ENCODE assay signal across 8 cellular contexts in the genomic region with DNA sequence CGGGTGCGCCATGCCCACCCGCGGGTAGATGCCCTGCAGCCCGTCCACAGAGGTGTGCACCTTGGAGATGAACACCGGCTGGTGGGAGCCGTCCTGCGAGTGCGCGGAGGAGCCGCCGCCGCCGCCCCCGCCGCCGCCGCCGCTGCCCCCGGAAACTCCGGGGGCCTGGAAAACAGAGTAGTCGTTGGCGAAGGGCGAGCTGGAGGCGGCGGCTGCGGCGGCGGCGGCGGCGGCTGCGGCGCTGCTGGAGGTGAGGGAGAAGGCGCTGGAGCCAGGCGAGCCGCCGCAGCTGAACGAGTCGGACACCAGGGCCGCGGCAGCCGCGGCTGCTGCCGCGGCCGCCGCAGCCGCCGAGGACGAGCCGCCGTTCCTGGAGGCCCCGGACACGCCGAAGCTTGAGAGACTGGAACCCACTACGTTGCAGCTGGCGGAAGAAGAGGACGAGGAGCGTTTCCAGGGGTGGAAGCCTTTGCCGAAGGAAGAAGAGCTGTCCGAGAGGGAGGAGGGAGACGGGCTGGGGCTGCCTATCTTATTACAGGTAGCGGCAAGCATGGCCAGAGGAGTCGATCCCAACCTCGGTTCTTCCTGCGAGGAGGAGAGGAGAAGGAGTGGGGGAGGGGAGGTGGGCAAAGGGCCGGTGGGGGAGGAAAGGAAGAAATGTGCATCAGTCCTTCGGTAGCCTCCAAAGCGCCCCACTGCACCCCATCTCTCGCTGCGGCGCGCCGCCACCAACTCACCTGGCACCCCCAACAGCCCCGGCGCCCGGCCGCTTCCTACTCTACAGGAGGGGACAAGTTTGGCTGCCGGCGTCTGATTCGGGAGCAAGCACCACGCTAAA. TPM values are rescaled to one million over a fixed set of nuclear protein-coding genes. Genes with fewer than 3 reads are reported as not detected.
A peak's percentile ranks its signal among the peaks of the same experiment; 100 is the strongest.
DNase-seq lines count a peak whose midpoint lies in the region; ATAC-seq and TF ChIP-seq lines count a peak whose summit lies in the region.

No MANE protein-coding gene starts in this region.

- peaks cover 11% of the 10 kb centered on the region for H3K9me3 Mint-ChIP-seq in activated T-cell treated with anti-CD3 and anti-CD28 coated beads, Interleukin-2, amount 50 U/mL, for 24 hours

- peaks cover 94% of the 10 kb centered on the region for H3K27me3 ChIP-seq in skeletal muscle satellite cell (ENCODE audit: control insufficient read depth, insufficient read depth, low read length)

- peak overlapping the region; percentile 70 for H3K4me3 Mint-ChIP-seq in activated T-cell treated with anti-CD3 and anti-CD28 coated beads, Interleukin-2, amount 50 U/mL, for 24 hours

- peak; percentile 17 for ATAC-seq in SK-N-SH treated with all-trans-retinoic acid at 6 μM for 48 hours
- no peak for ATAC-seq in GM19035 (IDR thresholded peaks at IDR 0.05; ENCODE audit: unreplicated experiment)

- H3K36me3 Mint-ChIP-seq in activated T-cell treated with anti-CD3 and anti-CD28 coated beads, Interleukin-2, amount 50 U/mL, for 24 hours (ENCODE audit: low read depth), result peaks cover 2% of the 10 kb centered on the region

- peak overlapping the region; percentile 58 for H3K4me3 ChIP-seq in skeletal muscle satellite cell (ENCODE audit: low read length)

- H3K27me3 Mint-ChIP-seq in activated T-cell treated with anti-CD3 and anti-CD28 coated beads, Interleukin-2, amount 50 U/mL, for 24 hours, result peaks cover 85% of the 10 kb centered on the region

- peak overlapping the region; percentile 78 for H3K4me2 ChIP-seq in skeletal muscle satellite cell (ENCODE audit: low read length)

- peaks cover 25% of the 10 kb centered on the region for H3K4me1 Mint-ChIP-seq in activated T-cell treated with anti-CD3 and anti-CD28 coated beads, Interleukin-2, amount 50 U/mL, for 24 hours (ENCODE audit: low read depth)

- no peak for DNase-seq in activated T-cell treated with anti-CD3 and anti-CD28 coated beads, Interleukin-2, amount 50 U/mL, for 24 hours
- DNase-seq in activated T-cell treated with anti-CD3 and anti-CD28 coated beads for 4 hours, result no peak
- DNase-seq in germinal center (ENCODE audit: low spot score), result peak; percentile 3
- no peak for DNase-seq in activated CD4-positive, CD25-positive, alpha-beta regulatory T cell treated with anti-CD3 and anti-CD28 coated beads, Interleukin-2, amount 50 U/mL, for 72 hours
- DNase-seq in NCI-H446 (lab: John Stamatoyannopoulos, UW), result no peak

- no peaks in the 10 kb centered on the region for H3K36me3 ChIP-seq in skeletal muscle satellite cell (ENCODE audit: insufficient read depth, low read length)

- no peaks in the 10 kb centered on the region for H3K4me1 ChIP-seq in skeletal muscle satellite cell (ENCODE audit: control insufficient read depth, insufficient read depth, low read length)

- H3K9me3 ChIP-seq in skeletal muscle satellite cell (replicated peaks; ENCODE audit: low read length), result no peaks in the 10 kb centered on the region

- no peak overlapping the region for H3K9ac ChIP-seq in skeletal muscle satellite cell (ENCODE audit: low read depth, low read length)

- H3K27ac Mint-ChIP-seq in activated T-cell treated with anti-CD3 and anti-CD28 coated beads, Interleukin-2, amount 50 U/mL, for 24 hours, result peak overlapping the region; percentile 37

TF ChIP-seq in SK-N-SH treated with all-trans-retinoic acid at 6 μM for 48 hours, 23 proteins besides CTCF, POLR2A, EP300 and RAD21:
- TF ChIP-seq ZNF8 (CRISPR knock-in tag; IDR thresholded peaks at IDR 0.05) (no peak), RARB (CRISPR knock-in tag; IDR thresholded peaks at IDR 0.05) (no peak), ZFP3 (CRISPR knock-in tag; IDR thresholded peaks at IDR 0.05) (no peak), ZNF70 (CRISPR knock-in tag; IDR thresholded peaks at IDR 0.05) (no peak), TCF4 (CRISPR knock-in tag; IDR thresholded peaks at IDR 0.05; ENCODE audit: borderline replicate concordance) (no peak), ZNF565 (CRISPR knock-in tag; conservative IDR thresholded peaks at IDR 0.05; ENCODE audit: low read depth) (no peak), ZC3H10 (CRISPR knock-in tag; IDR thresholded peaks at IDR 0.05) (no peak), BACH2 (CRISPR knock-in tag; IDR thresholded peaks at IDR 0.05; ENCODE audit: borderline replicate concordance) (no peak), TOX (CRISPR knock-in tag; IDR thresholded peaks at IDR 0.05; ENCODE audit: borderline replicate concordance) (no peak)
- TF ChIP-seq, protein P1, sequence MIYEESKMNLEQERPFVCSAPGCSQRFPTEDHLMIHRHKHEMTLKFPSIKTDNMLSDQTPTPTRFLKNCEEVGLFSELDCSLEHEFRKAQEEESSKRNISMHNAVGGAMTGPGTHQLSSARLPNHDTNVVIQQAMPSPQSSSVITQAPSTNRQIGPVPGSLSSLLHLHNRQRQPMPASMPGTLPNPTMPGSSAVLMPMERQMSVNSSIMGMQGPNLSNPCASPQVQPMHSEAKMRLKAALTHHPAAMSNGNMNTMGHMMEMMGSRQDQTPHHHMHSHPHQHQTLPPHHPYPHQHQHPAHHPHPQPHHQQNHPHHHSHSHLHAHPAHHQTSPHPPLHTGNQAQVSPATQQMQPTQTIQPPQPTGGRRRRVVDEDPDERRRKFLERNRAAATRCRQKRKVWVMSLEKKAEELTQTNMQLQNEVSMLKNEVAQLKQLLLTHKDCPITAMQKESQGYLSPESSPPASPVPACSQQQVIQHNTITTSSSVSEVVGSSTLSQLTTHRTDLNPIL (CRISPR knock-in tag; IDR thresholded peaks at IDR 0.05; ENCODE audit: low read depth), result no peak
- TF ChIP-seq, protein P2, sequence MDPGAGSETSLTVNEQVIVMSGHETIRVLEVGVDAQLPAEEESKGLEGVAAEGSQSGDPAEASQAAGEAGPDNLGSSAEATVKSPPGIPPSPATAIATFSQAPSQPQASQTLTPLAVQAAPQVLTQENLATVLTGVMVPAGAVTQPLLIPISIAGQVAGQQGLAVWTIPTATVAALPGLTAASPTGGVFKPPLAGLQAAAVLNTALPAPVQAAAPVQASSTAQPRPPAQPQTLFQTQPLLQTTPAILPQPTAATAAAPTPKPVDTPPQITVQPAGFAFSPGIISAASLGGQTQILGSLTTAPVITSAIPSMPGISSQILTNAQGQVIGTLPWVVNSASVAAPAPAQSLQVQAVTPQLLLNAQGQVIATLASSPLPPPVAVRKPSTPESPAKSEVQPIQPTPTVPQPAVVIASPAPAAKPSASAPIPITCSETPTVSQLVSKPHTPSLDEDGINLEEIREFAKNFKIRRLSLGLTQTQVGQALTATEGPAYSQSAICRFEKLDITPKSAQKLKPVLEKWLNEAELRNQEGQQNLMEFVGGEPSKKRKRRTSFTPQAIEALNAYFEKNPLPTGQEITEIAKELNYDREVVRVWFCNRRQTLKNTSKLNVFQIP (CRISPR knock-in tag; IDR thresholded peaks at IDR 0.05; ENCODE audit: borderline replicate concordance, low read depth), result no peak
- TF ChIP-seq, protein P3, sequence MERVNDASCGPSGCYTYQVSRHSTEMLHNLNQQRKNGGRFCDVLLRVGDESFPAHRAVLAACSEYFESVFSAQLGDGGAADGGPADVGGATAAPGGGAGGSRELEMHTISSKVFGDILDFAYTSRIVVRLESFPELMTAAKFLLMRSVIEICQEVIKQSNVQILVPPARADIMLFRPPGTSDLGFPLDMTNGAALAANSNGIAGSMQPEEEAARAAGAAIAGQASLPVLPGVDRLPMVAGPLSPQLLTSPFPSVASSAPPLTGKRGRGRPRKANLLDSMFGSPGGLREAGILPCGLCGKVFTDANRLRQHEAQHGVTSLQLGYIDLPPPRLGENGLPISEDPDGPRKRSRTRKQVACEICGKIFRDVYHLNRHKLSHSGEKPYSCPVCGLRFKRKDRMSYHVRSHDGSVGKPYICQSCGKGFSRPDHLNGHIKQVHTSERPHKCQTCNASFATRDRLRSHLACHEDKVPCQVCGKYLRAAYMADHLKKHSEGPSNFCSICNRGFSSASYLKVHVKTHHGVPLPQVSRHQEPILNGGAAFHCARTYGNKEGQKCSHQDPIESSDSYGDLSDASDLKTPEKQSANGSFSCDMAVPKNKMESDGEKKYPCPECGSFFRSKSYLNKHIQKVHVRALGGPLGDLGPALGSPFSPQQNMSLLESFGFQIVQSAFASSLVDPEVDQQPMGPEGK (CRISPR knock-in tag; IDR thresholded peaks at IDR 0.05; ENCODE audit: borderline replicate concordance), result no peak
- TF ChIP-seq, protein P4, sequence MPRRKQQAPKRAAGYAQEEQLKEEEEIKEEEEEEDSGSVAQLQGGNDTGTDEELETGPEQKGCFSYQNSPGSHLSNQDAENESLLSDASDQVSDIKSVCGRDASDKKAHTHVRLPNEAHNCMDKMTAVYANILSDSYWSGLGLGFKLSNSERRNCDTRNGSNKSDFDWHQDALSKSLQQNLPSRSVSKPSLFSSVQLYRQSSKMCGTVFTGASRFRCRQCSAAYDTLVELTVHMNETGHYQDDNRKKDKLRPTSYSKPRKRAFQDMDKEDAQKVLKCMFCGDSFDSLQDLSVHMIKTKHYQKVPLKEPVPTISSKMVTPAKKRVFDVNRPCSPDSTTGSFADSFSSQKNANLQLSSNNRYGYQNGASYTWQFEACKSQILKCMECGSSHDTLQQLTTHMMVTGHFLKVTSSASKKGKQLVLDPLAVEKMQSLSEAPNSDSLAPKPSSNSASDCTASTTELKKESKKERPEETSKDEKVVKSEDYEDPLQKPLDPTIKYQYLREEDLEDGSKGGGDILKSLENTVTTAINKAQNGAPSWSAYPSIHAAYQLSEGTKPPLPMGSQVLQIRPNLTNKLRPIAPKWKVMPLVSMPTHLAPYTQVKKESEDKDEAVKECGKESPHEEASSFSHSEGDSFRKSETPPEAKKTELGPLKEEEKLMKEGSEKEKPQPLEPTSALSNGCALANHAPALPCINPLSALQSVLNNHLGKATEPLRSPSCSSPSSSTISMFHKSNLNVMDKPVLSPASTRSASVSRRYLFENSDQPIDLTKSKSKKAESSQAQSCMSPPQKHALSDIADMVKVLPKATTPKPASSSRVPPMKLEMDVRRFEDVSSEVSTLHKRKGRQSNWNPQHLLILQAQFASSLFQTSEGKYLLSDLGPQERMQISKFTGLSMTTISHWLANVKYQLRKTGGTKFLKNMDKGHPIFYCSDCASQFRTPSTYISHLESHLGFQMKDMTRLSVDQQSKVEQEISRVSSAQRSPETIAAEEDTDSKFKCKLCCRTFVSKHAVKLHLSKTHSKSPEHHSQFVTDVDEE (CRISPR knock-in tag; IDR thresholded peaks at IDR 0.05), result no peak

RNA-seq across cellular contexts. Expression of a gene that starts 1.3 kb away (rescaled TPM):
- total RNA-seq in skeletal muscle satellite cell (2012; rRNA removed), result not detected in 2 replicates
